ENCODE assay signal across 12 cellular contexts in genomic region chr12:120833849-120834248, GRCh38.
DNase-seq lines count a peak whose midpoint lies in the region; ATAC-seq and TF ChIP-seq lines count a peak whose summit lies in the region.
"Had no signal": no experiment of that assay in that cellular context is flagged by ENCODE, and none has a peak within 500 bp of the region (broad histone marks: within the 10 kb centered on the region; RNA-seq: fewer than 3 reads in every experiment).

No MANE protein-coding gene starts in this region.

- TF ChIP-seq EP300 in sigmoid colon (IDR thresholded peaks at IDR 0.05), result peak in 1 of 4 donors; percentile 61

- ATAC-seq in HG02610 (IDR thresholded peaks at IDR 0.05; ENCODE audit: unreplicated experiment) (peak; percentile 13), HG02759 (IDR thresholded peaks at IDR 0.05; ENCODE audit: unreplicated experiment) (no peak)
- ATAC-seq: sciatic nerve had no signal

- no peak for DNase-seq in ascending aorta (ENCODE audit: low spot score in 2 of 2)
- no peak for DNase-seq in sigmoid colon
- no peak for DNase-seq in activated effector memory CD4-positive, alpha-beta T cell treated with anti-CD3 and anti-CD28 coated beads, Interleukin-2, amount 50 U/mL, for 16 hours
- no peak for DNase-seq in NCI-H69 (lab: John Stamatoyannopoulos, UW)
- no peak for DNase-seq in A673 (ENCODE audit: low spot score)
- DNase-seq: dermis blood vessel endothelial cell; NCI-H2029 treated with DMSO at 0.1 percent for 48 hours; stimulated activated CD8-positive, alpha-beta memory T cell treated with anti-CD3 and anti-CD28 coated beads, Interleukin-4, amount 100 ng/mL, for 48 hours had no signal

- H3K4me1 ChIP-seq in ascending aorta (peaks cover 6 to 38% of the 10 kb centered on the region in 2 donors), sigmoid colon (peaks cover 0 to 84% (median 66%) of the 10 kb centered on the region in 4 donors), A673 (ENCODE audit: insufficient read depth, low read length, poor library complexity, severe bottlenecking) (peaks cover 27% of the 10 kb centered on the region)

- CTCF ChIA-PET in A673 (lab: Charles Lee), result no interaction called here

- WGBS in sigmoid colon, 2 donors, result 54 to 76% methylated on average over 4 of the region's 4 CpGs

- H3K4me3 ChIP-seq in GM08714 (ENCODE audit: low read length) (peak overlapping the region; percentile 78; the same call in 1 of the 2 replicates), ascending aorta (no peak overlapping the region), sigmoid colon (no peak overlapping the region), A673 (ENCODE audit: low read depth, low read length, poor library complexity, severe bottlenecking) (no peak overlapping the region)

- intact Hi-C loops in ascending aorta (cut with DNase I), result no loop called here
- intact Hi-C loops in sigmoid colon (cut with DNase I), result loop anchor here (5.0 kb wide), 1 partner anchor 68 kb away; the partner anchor contains the start of gene SPPL3
- intact Hi-C loops in A673 (cut with micrococcal nuclease; ENCODE audit: unreplicated experiment), result no loop called here

- H3K27ac ChIP-seq in ascending aorta (peak overlapping the region; percentile 34 to 57), sigmoid colon (peak overlapping the region in 3 of 4 donors; percentile 17 to 71 (median 67)), A673 (ENCODE audit: low read depth, low read length, poor library complexity, severe bottlenecking) (no peak overlapping the region)

- no TSS peak for BruUV-seq in A673 (replicated peaks; lab: Mats Ljungman, UMichigan)

- H3K36me3 ChIP-seq in ascending aorta, result no peaks in the 10 kb centered on the region
- H3K36me3 ChIP-seq in sigmoid colon, result no peaks in the 10 kb centered on the region
- no peaks in the 10 kb centered on the region for H3K36me3 ChIP-seq in A673 (ENCODE audit: insufficient read depth, low read length, poor library complexity, severe bottlenecking)

- no peak for TF ChIP-seq POLR2A in sigmoid colon (IDR thresholded peaks at IDR 0.05)

- TF ChIP-seq CTCF in ascending aorta (IDR thresholded peaks at IDR 0.05) (no peak), sigmoid colon (IDR thresholded peaks at IDR 0.05) (no peak), A673 (conservative IDR thresholded peaks at IDR 0.05; ENCODE audit: low read depth, low read length) (no peak)

- H3K27me3 ChIP-seq in ascending aorta (no peaks in the 10 kb centered on the region), sigmoid colon (no peaks in the 10 kb centered on the region), A673 (replicated peaks; ENCODE audit: insufficient read depth, low read depth, low read length, poor library complexity) (no peaks in the 10 kb centered on the region)

- H3K9me3 ChIP-seq in ascending aorta (no peaks in the 10 kb centered on the region), sigmoid colon (no peaks in the 10 kb centered on the region), A673 (ENCODE audit: low read depth, low read length, poor library complexity, severe bottlenecking) (no peaks in the 10 kb centered on the region)

- POLR2A ChIA-PET in A673 (lab: Charles Lee; ENCODE audit: low non-redundant PET), result no interaction called here
